Comparison of ENCODE assay signal across 1 cellular context in the genomic region with DNA sequence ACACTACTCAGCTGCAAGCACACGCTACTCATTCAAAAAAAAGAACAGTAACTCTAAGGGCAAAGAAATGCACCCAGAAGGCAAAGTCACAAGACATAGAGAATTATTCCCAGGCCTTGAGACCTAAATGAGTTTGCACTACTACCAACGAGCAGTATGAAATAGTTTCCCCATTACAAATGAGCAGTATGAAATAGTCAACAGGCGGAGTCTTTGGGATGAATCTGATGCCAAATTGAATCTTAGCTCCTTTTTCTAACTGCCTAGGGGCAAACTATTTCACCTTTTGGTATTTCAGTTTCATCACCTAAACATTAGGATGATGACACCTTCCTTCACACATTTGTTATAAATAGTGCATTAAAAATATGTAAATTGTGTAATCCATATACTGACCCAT.
TF ChIP-seq lines count a peak whose summit lies in the region.

No MANE protein-coding gene starts in this region.

TF ChIP-seq in GM23338, 12 proteins besides CTCF, POLR2A, EP300 and RAD21 (continued from another document):
- TF ChIP-seq, protein P1, sequence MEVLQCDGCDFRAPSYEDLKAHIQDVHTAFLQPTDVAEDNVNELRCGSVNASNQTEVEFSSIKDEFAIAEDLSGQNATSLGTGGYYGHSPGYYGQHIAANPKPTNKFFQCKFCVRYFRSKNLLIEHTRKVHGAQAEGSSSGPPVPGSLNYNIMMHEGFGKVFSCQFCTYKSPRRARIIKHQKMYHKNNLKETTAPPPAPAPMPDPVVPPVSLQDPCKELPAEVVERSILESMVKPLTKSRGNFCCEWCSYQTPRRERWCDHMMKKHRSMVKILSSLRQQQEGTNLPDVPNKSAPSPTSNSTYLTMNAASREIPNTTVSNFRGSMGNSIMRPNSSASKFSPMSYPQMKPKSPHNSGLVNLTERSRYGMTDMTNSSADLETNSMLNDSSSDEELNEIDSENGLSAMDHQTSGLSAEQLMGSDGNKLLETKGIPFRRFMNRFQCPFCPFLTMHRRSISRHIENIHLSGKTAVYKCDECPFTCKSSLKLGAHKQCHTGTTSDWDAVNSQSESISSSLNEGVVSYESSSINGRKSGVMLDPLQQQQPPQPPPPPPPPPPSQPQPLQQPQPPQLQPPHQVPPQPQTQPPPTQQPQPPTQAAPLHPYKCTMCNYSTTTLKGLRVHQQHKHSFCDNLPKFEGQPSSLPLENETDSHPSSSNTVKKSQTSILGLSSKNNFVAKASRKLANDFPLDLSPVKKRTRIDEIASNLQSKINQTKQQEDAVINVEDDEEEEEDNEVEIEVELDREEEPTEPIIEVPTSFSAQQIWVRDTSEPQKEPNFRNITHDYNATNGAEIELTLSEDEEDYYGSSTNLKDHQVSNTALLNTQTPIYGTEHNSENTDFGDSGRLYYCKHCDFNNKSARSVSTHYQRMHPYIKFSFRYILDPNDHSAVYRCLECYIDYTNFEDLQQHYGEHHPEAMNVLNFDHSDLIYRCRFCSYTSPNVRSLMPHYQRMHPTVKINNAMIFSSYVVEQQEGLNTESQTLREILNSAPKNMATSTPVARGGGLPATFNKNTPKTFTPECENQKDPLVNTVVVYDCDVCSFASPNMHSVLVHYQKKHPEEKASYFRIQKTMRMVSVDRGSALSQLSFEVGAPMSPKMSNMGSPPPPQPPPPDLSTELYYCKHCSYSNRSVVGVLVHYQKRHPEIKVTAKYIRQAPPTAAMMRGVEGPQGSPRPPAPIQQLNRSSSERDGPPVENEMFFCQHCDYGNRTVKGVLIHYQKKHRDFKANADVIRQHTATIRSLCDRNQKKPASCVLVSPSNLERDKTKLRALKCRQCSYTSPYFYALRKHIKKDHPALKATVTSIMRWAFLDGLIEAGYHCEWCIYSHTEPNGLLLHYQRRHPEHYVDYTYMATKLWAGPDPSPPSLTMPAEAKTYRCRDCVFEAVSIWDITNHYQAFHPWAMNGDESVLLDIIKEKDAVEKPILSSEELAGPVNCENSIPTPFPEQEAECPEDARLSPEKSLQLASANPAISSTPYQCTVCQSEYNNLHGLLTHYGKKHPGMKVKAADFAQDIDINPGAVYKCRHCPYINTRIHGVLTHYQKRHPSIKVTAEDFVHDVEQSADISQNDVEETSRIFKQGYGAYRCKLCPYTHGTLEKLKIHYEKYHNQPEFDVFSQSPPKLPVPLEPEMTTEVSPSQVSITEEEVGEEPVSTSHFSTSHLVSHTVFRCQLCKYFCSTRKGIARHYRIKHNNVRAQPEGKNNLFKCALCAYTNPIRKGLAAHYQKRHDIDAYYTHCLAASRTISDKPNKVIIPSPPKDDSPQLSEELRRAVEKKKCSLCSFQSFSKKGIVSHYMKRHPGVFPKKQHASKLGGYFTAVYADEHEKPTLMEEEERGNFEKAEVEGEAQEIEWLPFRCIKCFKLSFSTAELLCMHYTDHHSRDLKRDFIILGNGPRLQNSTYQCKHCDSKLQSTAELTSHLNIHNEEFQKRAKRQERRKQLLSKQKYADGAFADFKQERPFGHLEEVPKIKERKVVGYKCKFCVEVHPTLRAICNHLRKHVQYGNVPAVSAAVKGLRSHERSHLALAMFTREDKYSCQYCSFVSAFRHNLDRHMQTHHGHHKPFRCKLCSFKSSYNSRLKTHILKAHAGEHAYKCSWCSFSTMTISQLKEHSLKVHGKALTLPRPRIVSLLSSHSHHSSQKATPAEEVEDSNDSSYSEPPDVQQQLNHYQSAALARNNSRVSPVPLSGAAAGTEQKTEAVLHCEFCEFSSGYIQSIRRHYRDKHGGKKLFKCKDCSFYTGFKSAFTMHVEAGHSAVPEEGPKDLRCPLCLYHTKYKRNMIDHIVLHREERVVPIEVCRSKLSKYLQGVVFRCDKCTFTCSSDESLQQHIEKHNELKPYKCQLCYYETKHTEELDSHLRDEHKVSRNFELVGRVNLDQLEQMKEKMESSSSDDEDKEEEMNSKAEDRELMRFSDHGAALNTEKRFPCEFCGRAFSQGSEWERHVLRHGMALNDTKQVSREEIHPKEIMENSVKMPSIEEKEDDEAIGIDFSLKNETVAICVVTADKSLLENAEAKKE (CRISPR knock-in tag; IDR thresholded peaks at IDR 0.05) = no peak
- no peak for TF ChIP-seq JUNB (IDR thresholded peaks at IDR 0.05; ENCODE audit: unreplicated experiment)
- TF ChIP-seq POLR2AphosphoS5 (IDR thresholded peaks at IDR 0.05; ENCODE audit: low read depth) = no peak
- TF ChIP-seq, protein P2, sequence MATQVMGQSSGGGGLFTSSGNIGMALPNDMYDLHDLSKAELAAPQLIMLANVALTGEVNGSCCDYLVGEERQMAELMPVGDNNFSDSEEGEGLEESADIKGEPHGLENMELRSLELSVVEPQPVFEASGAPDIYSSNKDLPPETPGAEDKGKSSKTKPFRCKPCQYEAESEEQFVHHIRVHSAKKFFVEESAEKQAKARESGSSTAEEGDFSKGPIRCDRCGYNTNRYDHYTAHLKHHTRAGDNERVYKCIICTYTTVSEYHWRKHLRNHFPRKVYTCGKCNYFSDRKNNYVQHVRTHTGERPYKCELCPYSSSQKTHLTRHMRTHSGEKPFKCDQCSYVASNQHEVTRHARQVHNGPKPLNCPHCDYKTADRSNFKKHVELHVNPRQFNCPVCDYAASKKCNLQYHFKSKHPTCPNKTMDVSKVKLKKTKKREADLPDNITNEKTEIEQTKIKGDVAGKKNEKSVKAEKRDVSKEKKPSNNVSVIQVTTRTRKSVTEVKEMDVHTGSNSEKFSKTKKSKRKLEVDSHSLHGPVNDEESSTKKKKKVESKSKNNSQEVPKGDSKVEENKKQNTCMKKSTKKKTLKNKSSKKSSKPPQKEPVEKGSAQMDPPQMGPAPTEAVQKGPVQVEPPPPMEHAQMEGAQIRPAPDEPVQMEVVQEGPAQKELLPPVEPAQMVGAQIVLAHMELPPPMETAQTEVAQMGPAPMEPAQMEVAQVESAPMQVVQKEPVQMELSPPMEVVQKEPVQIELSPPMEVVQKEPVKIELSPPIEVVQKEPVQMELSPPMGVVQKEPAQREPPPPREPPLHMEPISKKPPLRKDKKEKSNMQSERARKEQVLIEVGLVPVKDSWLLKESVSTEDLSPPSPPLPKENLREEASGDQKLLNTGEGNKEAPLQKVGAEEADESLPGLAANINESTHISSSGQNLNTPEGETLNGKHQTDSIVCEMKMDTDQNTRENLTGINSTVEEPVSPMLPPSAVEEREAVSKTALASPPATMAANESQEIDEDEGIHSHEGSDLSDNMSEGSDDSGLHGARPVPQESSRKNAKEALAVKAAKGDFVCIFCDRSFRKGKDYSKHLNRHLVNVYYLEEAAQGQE (IDR thresholded peaks at IDR 0.05; ENCODE audit: unreplicated experiment) = no peak
- no peak for TF ChIP-seq CREB1 (CRISPR knock-in tag; IDR thresholded peaks at IDR 0.05; ENCODE audit: low read depth)
- TF ChIP-seq STAT1 (IDR thresholded peaks at IDR 0.05; ENCODE audit: unreplicated experiment) = no peak
